20 cellular contexts compared by ENCODE assay signal in genomic region chr15:45728641-45729040, GRCh38.
DNase-seq lines count a peak whose midpoint lies in the region; ATAC-seq and TF ChIP-seq lines count a peak whose summit lies in the region.
"Had no signal": no experiment of that assay in that cellular context is flagged by ENCODE, and none has a peak within 500 bp of the region (broad histone marks: within the 10 kb centered on the region; RNA-seq: fewer than 3 reads in every experiment).

No MANE protein-coding gene starts in this region.

- H2BK5ac ChIP-seq in neuronal stem cell (ENCODE audit: low read length): no peak overlapping the region

- H3K27me3 ChIP-seq in foreskin keratinocyte (no peaks in the 10 kb centered on the region), neuronal stem cell (ENCODE audit: control insufficient read depth in 3 of 3, insufficient read depth in 3 of 3, low read depth in 1 of 3, low read length in 3 of 3) (peaks cover 0 to 2% (median 0%) of the 10 kb centered on the region in 3 experiments), left lung (peaks cover 0 to 41% of the 10 kb centered on the region in 2 donors)

- H3K4me2 ChIP-seq in neuronal stem cell (ENCODE audit: insufficient read depth, low read length, poor library complexity, severe bottlenecking): no peak overlapping the region

- ATAC-seq in foreskin keratinocyte (peak; percentile 24), GM18867 (IDR thresholded peaks at IDR 0.05; ENCODE audit: unreplicated experiment) (no peak), left lung (no peak)
- ATAC-seq: HCT116, HepG2 had no signal

- H3K14ac ChIP-seq in neuronal stem cell (ENCODE audit: low read length): no peak overlapping the region

- H3K18ac ChIP-seq in neuronal stem cell (ENCODE audit: low read length): peak overlapping the region; percentile 67

- no peak overlapping the region for H4K8ac ChIP-seq in neuronal stem cell (ENCODE audit: low read depth, low read length)

- no CpG with 5 or more reads among the region's 3 CpGs for WGBS in neuronal stem cell (ENCODE audit: extremely low coverage in 2 of 2, insufficient read length in 2 of 2, insufficient replicate concordance in 1 of 2), 2 donors

- no peak overlapping the region for H3K4ac ChIP-seq in neuronal stem cell (ENCODE audit: low read length)

- intact Hi-C loops in left lung (cut with DNase I): no loop called here

- H2BK120ac ChIP-seq in neuronal stem cell (ENCODE audit: low read depth, low read length): no peak overlapping the region

- H2AFZ ChIP-seq in neuronal stem cell (ENCODE audit: low read length): no peak overlapping the region

- no peak overlapping the region for H3K27ac ChIP-seq in foreskin keratinocyte
- no peak overlapping the region for H3K27ac ChIP-seq in neuronal stem cell (replicated peaks; ENCODE audit: low read length)
- no peak overlapping the region for H3K27ac ChIP-seq in left lung

- H4K91ac ChIP-seq in neuronal stem cell (ENCODE audit: low read depth, low read length, poor library complexity): peak overlapping the region; percentile 46

- H3K36me3 ChIP-seq in neuronal stem cell (replicated peaks in 1 of 2; ENCODE audit: control insufficient read depth in 2 of 2, insufficient read depth in 2 of 2, low read length in 2 of 2) (no peaks in the 10 kb centered on the region), left lung (no peaks in the 10 kb centered on the region)
- H3K36me3 ChIP-seq: BE2C had no signal

- peak; percentile 87 for DNase-seq in ELF-1 (ENCODE audit: low read depth, low spot score)
- peak; percentile 51 for DNase-seq in NCI-H69 (lab: John Stamatoyannopoulos, UW)
- DNase-seq in foreskin keratinocyte: no peak
- DNase-seq in neuronal stem cell (ENCODE audit: low spot score): no peak
- DNase-seq in GM20000 (ENCODE audit: low spot score): no peak
- no peak for DNase-seq in left lung
- DNase-seq: BE2C; CD4-positive, CD25-positive, alpha-beta regulatory T cell; CD8-positive, alpha-beta memory T cell; COR-L47; DMS 273 treated with DMSO at 0.1 percent for 48 hours; DMS53; DND-41; GF-D8; GOT3; H7; KBM-7 had no signal

- no peak overlapping the region for H2AK5ac ChIP-seq in neuronal stem cell (ENCODE audit: low read depth, low read length)

- H3K23ac ChIP-seq in neuronal stem cell (ENCODE audit: low read depth, low read length, poor library complexity): peak overlapping the region; percentile 52

- H3K9ac ChIP-seq in neuronal stem cell (ENCODE audit: low read depth, low read length, poor library complexity): no peak overlapping the region

- H3K9me3 ChIP-seq in neuronal stem cell (replicated peaks in 1 of 2; ENCODE audit: control insufficient read depth in 2 of 2, insufficient read depth in 1 of 2, low read depth in 1 of 2, low read length in 2 of 2) (no peaks in the 10 kb centered on the region), left lung (no peaks in the 10 kb centered on the region)
- H3K9me3 ChIP-seq: BE2C had no signal

- H3K4me1 ChIP-seq in foreskin keratinocyte (peaks cover 3% of the 10 kb centered on the region), neuronal stem cell (ENCODE audit: control insufficient read depth in 2 of 2, insufficient read depth in 1 of 2, low read depth in 1 of 2, low read length in 2 of 2) (peaks cover 0 to 8% of the 10 kb centered on the region in 2 donors), left lung (no peaks in the 10 kb centered on the region)

- no peak overlapping the region for H2BK15ac ChIP-seq in neuronal stem cell (ENCODE audit: low read length)

- no peak overlapping the region for H2BK12ac ChIP-seq in neuronal stem cell (ENCODE audit: low read length)

- TF ChIP-seq CTCF in foreskin keratinocyte (conservative IDR thresholded peaks at IDR 0.05): no peak
- TF ChIP-seq CTCF in GM20000 (IDR thresholded peaks at IDR 0.05; ENCODE audit: extremely low read depth, missing control alignments): no peak
- no peak for TF ChIP-seq CTCF in left lung (IDR thresholded peaks at IDR 0.05)

- H3K4me3 ChIP-seq in neuronal stem cell (ENCODE audit: low read length in 2 of 2): no peak overlapping the region
- no peak overlapping the region for H3K4me3 ChIP-seq in left lung

- H3K79me1 ChIP-seq in neuronal stem cell (ENCODE audit: low read depth, low read length): no peaks in the 10 kb centered on the region

Comparison
In these comparisons a context has a peak if more than half of its experiments do, and no peak if none do; other contexts are left out.
1. DNase-seq: peak in ELF-1 (single experiment) and NCI-H69 (single experiment); none in foreskin keratinocyte (0 of 2), neuronal stem cell (single experiment), GM20000 (single experiment) and left lung (0 of 2).